Comparison of ENCODE assay signal across 16 cellular contexts in the genomic region with DNA sequence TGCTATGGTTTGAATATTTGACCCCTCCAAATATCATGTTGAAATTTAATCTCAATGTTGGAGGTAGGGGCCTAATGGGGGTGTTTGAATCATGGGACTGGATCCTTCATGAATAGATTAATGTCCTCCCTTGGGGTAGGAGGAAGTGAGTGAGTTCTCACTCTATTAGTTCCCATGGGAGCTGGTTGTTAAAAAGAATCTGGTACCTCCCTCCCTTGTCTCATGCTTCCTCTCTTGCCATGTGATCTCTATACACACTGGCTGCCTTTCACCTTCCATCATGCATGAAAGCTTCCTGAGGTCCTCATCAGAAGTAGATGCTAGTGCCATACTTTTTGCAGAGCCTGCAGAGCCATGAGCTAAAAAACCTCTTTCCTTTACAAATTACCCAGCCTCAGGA.
DNase-seq lines count a peak whose midpoint lies in the region; ATAC-seq and TF ChIP-seq lines count a peak whose summit lies in the region.
"Had no signal": no experiment of that assay in that cellular context is flagged by ENCODE, and none has a peak within 500 bp of the region (broad histone marks: within the 10 kb centered on the region; RNA-seq: fewer than 3 reads in every experiment).

No MANE protein-coding gene starts in this region.

- H3K9ac ChIP-seq in BLaER1 treated with 17β-estradiol and CSF1 and Interleukin-3, amounts not matched to agents 10 nM and 100 nM = no peak overlapping the region

- POLR2A ChIA-PET in A673 (lab: Charles Lee; ENCODE audit: low non-redundant PET) = no interaction called here

- peak overlapping the region in 8 of 11 experiments; percentile 4 to 59 (median 21); a peak in 9 of 22 replicates for H3K4me2 ChIP-seq in BLaER1 treated with 17β-estradiol and CSF1 and Interleukin-3, amounts not matched to agents 10 nM and 100 nM
- H3K4me2 ChIP-seq: GM23338 had no signal

- H3K36me3 Mint-ChIP-seq in neural crest cell (ENCODE audit: low read depth) = no peaks in the 10 kb centered on the region
- H3K36me3 Mint-ChIP-seq in stimulated activated effector memory CD8-positive, alpha-beta T cell treated with anti-CD3 and anti-CD28 coated beads, Interleukin-12 subunit alpha, Interleukin-12 subunit beta, amount 100 ng/mL, for 72 hours = no peaks in the 10 kb centered on the region
- H3K36me3 Mint-ChIP-seq: IgD-negative memory B cell had no signal

- H3K4me3 ChIP-seq in A673 (ENCODE audit: low read depth, low read length, poor library complexity, severe bottlenecking) = no peak overlapping the region
- no peak overlapping the region for H3K4me3 ChIP-seq in BLaER1 treated with 17β-estradiol and CSF1 and Interleukin-3, amounts not matched to agents 10 nM and 100 nM
- H3K4me3 ChIP-seq: GM12878, GM23338 had no signal

- H3K9me3 ChIP-seq in A673 (ENCODE audit: low read depth, low read length, poor library complexity, severe bottlenecking) = no peaks in the 10 kb centered on the region
- peaks cover 0 to 11% (median 3%) of the 10 kb centered on the region in 11 experiments; a peak in 4 of 22 replicates for H3K9me3 ChIP-seq in BLaER1 treated with 17β-estradiol and CSF1 and Interleukin-3, amounts not matched to agents 10 nM and 100 nM (replicated peaks in 1 of 11)

- TF ChIP-seq CTCF in A673 (conservative IDR thresholded peaks at IDR 0.05; ENCODE audit: low read depth, low read length) (no peak), neural crest cell (conservative IDR thresholded peaks at IDR 0.05) (no peak)

- no peaks in the 10 kb centered on the region for H3K36me3 ChIP-seq in A673 (ENCODE audit: insufficient read depth, low read length, poor library complexity, severe bottlenecking)
- H3K36me3 ChIP-seq in BLaER1 treated with 17β-estradiol and CSF1 and Interleukin-3, amounts not matched to agents 10 nM and 100 nM = no peaks in the 10 kb centered on the region

- peak overlapping the region; percentile 9 for H3K27ac Mint-ChIP-seq in neural crest cell (ENCODE audit: unreplicated experiment)
- no peak overlapping the region for H3K27ac Mint-ChIP-seq in stimulated activated effector memory CD8-positive, alpha-beta T cell treated with anti-CD3 and anti-CD28 coated beads, Interleukin-12 subunit alpha, Interleukin-12 subunit beta, amount 100 ng/mL, for 72 hours
- H3K27ac Mint-ChIP-seq: CD4-positive, alpha-beta T cell; GM23338; IgD-negative memory B cell had no signal

- DNase-seq in A673 (ENCODE audit: low spot score) (peak; percentile 51), NCI-H345 (lab: John Stamatoyannopoulos, UW) (peak; percentile 14), neural crest cell (ENCODE audit: low read depth, low spot score) (no peak), MV-4-11 (lab: John Stamatoyannopoulos, UW) (no peak)
- no peak for DNase-seq in stimulated activated effector memory CD8-positive, alpha-beta T cell treated with anti-CD3 and anti-CD28 coated beads, Interleukin-12 subunit alpha, Interleukin-12 subunit beta, amount 100 ng/mL, for 72 hours (ENCODE audit: low spot score in 2 of 2)
- DNase-seq in stimulated activated CD4-positive, alpha-beta T cell treated with anti-CD3 and anti-CD28 coated beads, Interleukin-2, amount 100 ng/mL, for 48 hours = no peak
- DNase-seq: AML-193; C1 segment of cervical spinal cord; CD4-positive, alpha-beta T cell; H7; KG1 had no signal

- H3K9me3 Mint-ChIP-seq in neural crest cell = peaks cover 3% of the 10 kb centered on the region
- H3K9me3 Mint-ChIP-seq in stimulated activated effector memory CD8-positive, alpha-beta T cell treated with anti-CD3 and anti-CD28 coated beads, Interleukin-12 subunit alpha, Interleukin-12 subunit beta, amount 100 ng/mL, for 72 hours = no peaks in the 10 kb centered on the region
- H3K9me3 Mint-ChIP-seq: CD4-positive, alpha-beta T cell; GM23338 had no signal

- H3K4me1 Mint-ChIP-seq in neural crest cell = peaks cover 6% of the 10 kb centered on the region
- no peaks in the 10 kb centered on the region for H3K4me1 Mint-ChIP-seq in stimulated activated effector memory CD8-positive, alpha-beta T cell treated with anti-CD3 and anti-CD28 coated beads, Interleukin-12 subunit alpha, Interleukin-12 subunit beta, amount 100 ng/mL, for 72 hours
- H3K4me1 Mint-ChIP-seq: GM23338 had no signal

- no peak overlapping the region for H3K27ac ChIP-seq in A673 (ENCODE audit: low read depth, low read length, poor library complexity, severe bottlenecking)
- H3K27ac ChIP-seq in BLaER1 treated with 17β-estradiol and CSF1 and Interleukin-3, amounts not matched to agents 10 nM and 100 nM = no peak overlapping the region

- no peak overlapping the region for H3K4me3 Mint-ChIP-seq in neural crest cell
- H3K4me3 Mint-ChIP-seq in stimulated activated effector memory CD8-positive, alpha-beta T cell treated with anti-CD3 and anti-CD28 coated beads, Interleukin-12 subunit alpha, Interleukin-12 subunit beta, amount 100 ng/mL, for 72 hours = no peak overlapping the region
- H3K4me3 Mint-ChIP-seq: CD4-positive, alpha-beta T cell; GM23338; IgD-negative memory B cell had no signal

- H3K27me3 Mint-ChIP-seq in neural crest cell (ENCODE audit: low read depth) = no peaks in the 10 kb centered on the region
- H3K27me3 Mint-ChIP-seq: IgD-negative memory B cell had no signal

- peaks cover under 1% of the 10 kb centered on the region for H3K4me1 ChIP-seq in A673 (ENCODE audit: insufficient read depth, low read length, poor library complexity, severe bottlenecking)
- peaks cover 3 to 13% (median 9%) of the 10 kb centered on the region in 10 experiments for H3K4me1 ChIP-seq in BLaER1 treated with 17β-estradiol and CSF1 and Interleukin-3, amounts not matched to agents 10 nM and 100 nM

- ATAC-seq in stimulated activated effector memory CD8-positive, alpha-beta T cell treated with anti-CD3 and anti-CD28 coated beads, Interleukin-12 subunit alpha, Interleukin-12 subunit beta, amount 100 ng/mL, for 72 hours = no peak
- no peak for ATAC-seq in HG02938 (IDR thresholded peaks at IDR 0.05; ENCODE audit: unreplicated experiment)
- ATAC-seq: GM12878, GM23338 had no signal

- no peaks in the 10 kb centered on the region for H3K27me3 ChIP-seq in A673 (replicated peaks; ENCODE audit: insufficient read depth, low read depth, low read length, poor library complexity)
- no peaks in the 10 kb centered on the region for H3K27me3 ChIP-seq in BLaER1 treated with 17β-estradiol and CSF1 and Interleukin-3, amounts not matched to agents 10 nM and 100 nM

- H4K20me1 ChIP-seq in BLaER1 treated with 17β-estradiol and CSF1 and Interleukin-3, amounts not matched to agents 10 nM and 100 nM = no peaks in the 10 kb centered on the region

- intact Hi-C loops in A673 (cut with micrococcal nuclease; ENCODE audit: unreplicated experiment) = no loop called here

- CTCF ChIA-PET in A673 (lab: Charles Lee) = interaction anchor here (0.7 kb wide), 1 partner anchor 105 kb away, joined by 3 read pairs; no protein-coding TSS in a partner anchor

- no TSS peak for BruUV-seq in A673 (replicated peaks; lab: Mats Ljungman, UMichigan)

Comparison
In these comparisons a context has a peak if more than half of its experiments do, and no peak if none do; other contexts are left out.
1. DNase-seq: peak in A673 (single experiment) and NCI-H345 (single experiment); none in neural crest cell (single experiment), stimulated activated effector memory CD8-positive, alpha-beta T cell treated with anti-CD3 and anti-CD28 coated beads, Interleukin-12 subunit alpha, Interleukin-12 subunit beta, amount 100 ng/mL, for 72 hours (0 of 2), MV-4-11 (single experiment) and stimulated activated CD4-positive, alpha-beta T cell treated with anti-CD3 and anti-CD28 coated beads, Interleukin-2, amount 100 ng/mL, for 48 hours (0 of 2).